ENCODE assay signal across 16 cellular contexts in the genomic region with DNA sequence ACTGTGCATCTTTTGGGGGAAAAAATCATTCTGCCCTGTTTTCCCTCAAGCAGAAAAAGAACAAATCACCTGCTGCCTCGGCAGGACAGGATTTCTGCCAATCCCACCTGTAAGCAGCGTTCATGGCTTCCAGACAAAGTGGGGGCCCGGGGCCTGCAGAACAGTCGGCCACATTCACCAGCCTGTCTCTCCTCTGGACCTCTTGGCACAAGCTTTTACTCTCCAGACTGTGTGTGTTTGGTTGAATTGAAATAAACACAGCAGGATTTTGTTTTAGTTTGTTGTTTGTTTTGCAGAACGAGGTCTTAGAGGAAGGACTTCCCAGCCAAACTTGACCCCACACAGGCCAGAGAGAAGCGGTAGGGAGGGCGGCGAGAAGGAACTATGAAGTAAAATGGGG. TPM values are rescaled to one million over a fixed set of nuclear protein-coding genes. Genes with fewer than 3 reads are reported as not detected.
DNase-seq lines count a peak whose midpoint lies in the region; ATAC-seq and TF ChIP-seq lines count a peak whose summit lies in the region.
"Had no signal": no experiment of that assay in that cellular context is flagged by ENCODE, and none has a peak within 500 bp of the region (broad histone marks: within the 10 kb centered on the region; RNA-seq: fewer than 3 reads in every experiment).

No MANE protein-coding gene starts in this region.

- no peaks in the 10 kb centered on the region for H4K20me1 ChIP-seq in GM23248 (ENCODE audit: insufficient read depth)

- TF ChIP-seq POLR2A in sigmoid colon (IDR thresholded peaks at IDR 0.05) = no peak

- no peak for TF ChIP-seq EP300 in sigmoid colon (IDR thresholded peaks at IDR 0.05)

- ATAC-seq in activated naive CD8-positive, alpha-beta T cell treated with anti-CD3 and anti-CD28 coated beads, Interleukin-2, amount 50 U/mL, for 24 hours = no peak
- no peak for ATAC-seq in GM18858 (IDR thresholded peaks at IDR 0.05; ENCODE audit: unreplicated experiment)
- ATAC-seq: natural killer cell, T-helper 17 cell had no signal

- 54 to 71% methylated on average over 8 of the region's 8 CpGs for WGBS in GM23248 (ENCODE audit: low coverage in 1 of 2, low lambda C conversion rate in 2 of 2, missing lambda C conversion rate in 2 of 2), 2 experiments
- WGBS in liver = 57% methylated on average over 8 of the region's 8 CpGs
- WGBS in sigmoid colon, 2 donors = 69 to 73% methylated on average over 8 of the region's 8 CpGs

- no peak overlapping the region for H3K4me2 ChIP-seq in GM23248 (ENCODE audit: unreplicated experiment)

- no peaks in the 10 kb centered on the region for H3K36me3 Mint-ChIP-seq in activated naive CD8-positive, alpha-beta T cell treated with anti-CD3 and anti-CD28 coated beads, Interleukin-2, amount 50 U/mL, for 24 hours (ENCODE audit: low read depth)
- H3K36me3 Mint-ChIP-seq: natural killer cell had no signal

- no peak for TF ChIP-seq CTCF in liver (IDR thresholded peaks at IDR 0.05; ENCODE audit: low read depth, low read length, missing input control)
- TF ChIP-seq CTCF in sigmoid colon (IDR thresholded peaks at IDR 0.05) = no peak

- intact Hi-C loops in sigmoid colon (cut with DNase I) = loop anchor here (2.0 to 5.0 kb wide), 2 partner anchors 40 to 60 kb away; a partner anchor contains a TSS

- H3K27ac ChIP-seq in GM23248 (no peak overlapping the region), caudate nucleus (ENCODE audit: low read depth, low read length) (peak overlapping the region; percentile 95), liver (ENCODE audit: low read depth in 1 of 2, low read length in 2 of 2) (peak overlapping the region; percentile 60 to 66), sigmoid colon (peak overlapping the region; percentile 64 to 87 (median 81))
- H3K27ac ChIP-seq: HL-60 had no signal

- H3K9ac ChIP-seq in GM23248 (no peak overlapping the region), liver (ENCODE audit: low read depth in 1 of 2, low read length in 2 of 2) (no peak overlapping the region)

- no peaks in the 10 kb centered on the region for H3K79me2 ChIP-seq in GM23248 (ENCODE audit: insufficient read depth)

- no peak for TF ChIP-seq RAD21 in liver (IDR thresholded peaks at IDR 0.05)

- DNase-seq in GM23248 = no peak
- peak in 3 of 61 donors; percentile 16 to 51 (median 41) for DNase-seq in caudate nucleus (lab: John Stamatoyannopoulos, UW)
- DNase-seq in sigmoid colon = no peak
- no peak for DNase-seq in AG08395 (ENCODE audit: low spot score)
- DNase-seq in activated naive CD8-positive, alpha-beta T cell treated with anti-CD3 and anti-CD28 coated beads, Interleukin-2, amount 50 U/mL, for 24 hours = no peak
- no peak for DNase-seq in NK-92 (lab: John Stamatoyannopoulos, UW; ENCODE audit: unreplicated experiment)
- DNase-seq: activated naive CD4-positive, alpha-beta T cell; effector CD8-positive, alpha-beta T cell; GDM1; natural killer cell; stimulated activated naive CD4-positive, alpha-beta T cell; T-helper 17 cell had no signal

- H3K4me3 Mint-ChIP-seq in activated naive CD8-positive, alpha-beta T cell treated with anti-CD3 and anti-CD28 coated beads, Interleukin-2, amount 50 U/mL, for 24 hours = no peak overlapping the region
- H3K4me3 Mint-ChIP-seq: natural killer cell, T-helper 17 cell had no signal

- no peaks in the 10 kb centered on the region for H3K9me2 ChIP-seq in GM23248 (ENCODE audit: insufficient read depth)

- no peaks in the 10 kb centered on the region for H3K27me3 Mint-ChIP-seq in activated naive CD8-positive, alpha-beta T cell treated with anti-CD3 and anti-CD28 coated beads, Interleukin-2, amount 50 U/mL, for 24 hours
- H3K27me3 Mint-ChIP-seq: T-helper 17 cell had no signal

- H3K4me1 ChIP-seq in GM23248 (ENCODE audit: insufficient read depth) (peaks cover 7% of the 10 kb centered on the region), liver (ENCODE audit: control insufficient read depth in 4 of 4, insufficient read depth in 4 of 4, low read length in 3 of 4) (peaks cover 2 to 6% (median 5%) of the 10 kb centered on the region in 4 donors), sigmoid colon (peaks cover 0 to 33% (median 26%) of the 10 kb centered on the region in 4 donors)

- H3K27ac Mint-ChIP-seq in activated naive CD8-positive, alpha-beta T cell treated with anti-CD3 and anti-CD28 coated beads, Interleukin-2, amount 50 U/mL, for 24 hours = no peak overlapping the region

- H3K36me3 ChIP-seq in GM23248 (ENCODE audit: low read depth) (no peaks in the 10 kb centered on the region), liver (ENCODE audit: control insufficient read depth in 4 of 4, insufficient read depth in 3 of 4, low read depth in 1 of 4, low read length in 3 of 4) (no peaks in the 10 kb centered on the region), sigmoid colon (no peaks in the 10 kb centered on the region)
- H3K36me3 ChIP-seq: BE2C had no signal

- in situ Hi-C loops in GM23248 (cut with MboI) = no loop called here

- H3K4me3 ChIP-seq in GM23248 = no peak overlapping the region
- no peak overlapping the region for H3K4me3 ChIP-seq in liver (ENCODE audit: low read depth in 1 of 3, low read length in 3 of 3)
- H3K4me3 ChIP-seq in sigmoid colon = no peak overlapping the region

- H3K9me3 Mint-ChIP-seq in activated naive CD8-positive, alpha-beta T cell treated with anti-CD3 and anti-CD28 coated beads, Interleukin-2, amount 50 U/mL, for 24 hours = no peaks in the 10 kb centered on the region
- H3K9me3 Mint-ChIP-seq: natural killer cell had no signal

- H2AFZ ChIP-seq in GM23248 = peak overlapping the region; percentile 29

- H3K27me3 ChIP-seq in GM23248 (replicated peaks; ENCODE audit: insufficient read depth) (no peaks in the 10 kb centered on the region), liver (ENCODE audit: control insufficient read depth in 4 of 4, insufficient read depth in 4 of 4, low read length in 3 of 4) (no peaks in the 10 kb centered on the region), sigmoid colon (no peaks in the 10 kb centered on the region)
- H3K27me3 ChIP-seq: BE2C had no signal

- H3K9me3 ChIP-seq in GM23248 (ENCODE audit: low read depth) = no peaks in the 10 kb centered on the region
- H3K9me3 ChIP-seq in liver (ENCODE audit: control insufficient read depth in 4 of 4, low read length in 3 of 4) = no peaks in the 10 kb centered on the region
- H3K9me3 ChIP-seq in sigmoid colon = no peaks in the 10 kb centered on the region
- H3K9me3 ChIP-seq: BE2C had no signal

- no peaks in the 10 kb centered on the region for H3F3A ChIP-seq in GM23248 (ENCODE audit: insufficient read depth)

- H3K4me1 Mint-ChIP-seq in activated naive CD8-positive, alpha-beta T cell treated with anti-CD3 and anti-CD28 coated beads, Interleukin-2, amount 50 U/mL, for 24 hours = peaks cover 15% of the 10 kb centered on the region

TF ChIP-seq in liver, 16 proteins besides CTCF, POLR2A, EP300 and RAD21:
- no peak for TF ChIP-seq NR2F2 (IDR thresholded peaks at IDR 0.05)
- TF ChIP-seq TAF1 (conservative IDR thresholded peaks at IDR 0.05) = no peak
- TF ChIP-seq EGR1 (IDR thresholded peaks at IDR 0.05; ENCODE audit: low read depth in 2 of 2) = no peak
- TF ChIP-seq, protein P1, sequence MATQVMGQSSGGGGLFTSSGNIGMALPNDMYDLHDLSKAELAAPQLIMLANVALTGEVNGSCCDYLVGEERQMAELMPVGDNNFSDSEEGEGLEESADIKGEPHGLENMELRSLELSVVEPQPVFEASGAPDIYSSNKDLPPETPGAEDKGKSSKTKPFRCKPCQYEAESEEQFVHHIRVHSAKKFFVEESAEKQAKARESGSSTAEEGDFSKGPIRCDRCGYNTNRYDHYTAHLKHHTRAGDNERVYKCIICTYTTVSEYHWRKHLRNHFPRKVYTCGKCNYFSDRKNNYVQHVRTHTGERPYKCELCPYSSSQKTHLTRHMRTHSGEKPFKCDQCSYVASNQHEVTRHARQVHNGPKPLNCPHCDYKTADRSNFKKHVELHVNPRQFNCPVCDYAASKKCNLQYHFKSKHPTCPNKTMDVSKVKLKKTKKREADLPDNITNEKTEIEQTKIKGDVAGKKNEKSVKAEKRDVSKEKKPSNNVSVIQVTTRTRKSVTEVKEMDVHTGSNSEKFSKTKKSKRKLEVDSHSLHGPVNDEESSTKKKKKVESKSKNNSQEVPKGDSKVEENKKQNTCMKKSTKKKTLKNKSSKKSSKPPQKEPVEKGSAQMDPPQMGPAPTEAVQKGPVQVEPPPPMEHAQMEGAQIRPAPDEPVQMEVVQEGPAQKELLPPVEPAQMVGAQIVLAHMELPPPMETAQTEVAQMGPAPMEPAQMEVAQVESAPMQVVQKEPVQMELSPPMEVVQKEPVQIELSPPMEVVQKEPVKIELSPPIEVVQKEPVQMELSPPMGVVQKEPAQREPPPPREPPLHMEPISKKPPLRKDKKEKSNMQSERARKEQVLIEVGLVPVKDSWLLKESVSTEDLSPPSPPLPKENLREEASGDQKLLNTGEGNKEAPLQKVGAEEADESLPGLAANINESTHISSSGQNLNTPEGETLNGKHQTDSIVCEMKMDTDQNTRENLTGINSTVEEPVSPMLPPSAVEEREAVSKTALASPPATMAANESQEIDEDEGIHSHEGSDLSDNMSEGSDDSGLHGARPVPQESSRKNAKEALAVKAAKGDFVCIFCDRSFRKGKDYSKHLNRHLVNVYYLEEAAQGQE (IDR thresholded peaks at IDR 0.05) = no peak
- no peak for TF ChIP-seq YY1 (IDR thresholded peaks at IDR 0.05)

RNA-seq across cellular contexts. Expression of a gene that starts 41.7 kb away (rescaled TPM):
- total RNA-seq in GM23248 (2014; rRNA removed; shearing (Covaris generic)) = 118 and 124 TPM in 2 replicates
- polyA plus RNA-seq in GM23248 (2016; fragmentation: Nextera tagmentation; extraction: Ambion mirVana) (107 and 110 TPM in 2 replicates), liver (10 to 100 TPM; 13.2 to 82.7 TPM), sigmoid colon (100 to 1,000 TPM; 108 to 374 (median 306) TPM)
- total RNA-seq in liver (10 to 100 TPM; 18.9 to 21.2 TPM), sigmoid colon (1,000 to 10,000 TPM in 1 of 4 donors, 100 to 1,000 TPM in 3; 172 to 1,048 (median 650) TPM)
